ENCODE assay signal across 14 cellular contexts in the genomic region with DNA sequence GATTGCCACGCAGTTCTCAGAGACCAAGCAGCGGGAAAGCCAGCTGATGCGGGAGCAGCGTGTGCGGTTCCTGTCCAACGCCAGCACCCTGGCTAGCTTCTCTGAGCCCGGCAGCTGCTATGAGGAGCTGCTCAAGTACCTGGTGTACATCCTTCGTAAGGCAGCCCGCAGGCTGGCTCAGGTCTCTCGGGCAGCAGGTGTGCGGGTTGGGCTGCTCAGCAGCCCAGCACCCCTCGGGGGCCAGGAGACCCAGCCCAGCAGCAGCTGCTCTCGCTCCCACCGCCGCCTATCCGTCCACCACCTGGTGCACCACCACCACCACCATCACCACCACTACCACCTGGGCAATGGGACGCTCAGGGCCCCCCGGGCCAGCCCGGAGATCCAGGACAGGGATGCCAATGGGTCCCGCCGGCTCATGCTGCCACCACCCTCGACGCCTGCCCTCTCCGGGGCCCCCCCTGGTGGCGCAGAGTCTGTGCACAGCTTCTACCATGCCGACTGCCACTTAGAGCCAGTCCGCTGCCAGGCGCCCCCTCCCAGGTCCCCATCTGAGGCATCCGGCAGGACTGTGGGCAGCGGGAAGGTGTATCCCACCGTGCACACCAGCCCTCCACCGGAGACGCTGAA. TPM values are rescaled to one million over a fixed set of nuclear protein-coding genes. Genes with fewer than 3 reads are reported as not detected.
DNase-seq lines count a peak whose midpoint lies in the region; ATAC-seq and TF ChIP-seq lines count a peak whose summit lies in the region.
"Had no signal": no experiment of that assay in that cellular context is flagged by ENCODE, and none has a peak within 500 bp of the region (broad histone marks: within the 10 kb centered on the region; RNA-seq: fewer than 3 reads in every experiment).

No MANE protein-coding gene starts in this region.

- H3K27ac ChIP-seq in MM.1S (ENCODE audit: low read length) (no peak overlapping the region), OCI-LY7 (ENCODE audit: low read depth, low read length, poor library complexity, severe bottlenecking) (no peak overlapping the region), aorta (ENCODE audit: low read depth in 1 of 2, low read length in 2 of 2) (no peak overlapping the region)
- H3K27ac ChIP-seq: C4-2B, psoas muscle had no signal

- DNase-seq in Right ventricle myocardium inferior (ENCODE audit: missing footprints) (peak; percentile 56), Right ventricle myocardium superior (no peak), MM.1S (peak; percentile 19), OCI-LY7 (ENCODE audit: low spot score) (no peak), aorta (no peak), Kasumi-1 (lab: John Stamatoyannopoulos, UW) (no peak)
- DNase-seq: activated naive CD4-positive, alpha-beta T cell treated with anti-CD3 and anti-CD28 coated beads for 36 hours; effector CD8-positive, alpha-beta T cell; mammary epithelial cell; natural killer cell; NCI-H446 treated with DMSO at 0.1 percent for 48 hours; psoas muscle had no signal

- POLR2A ChIA-PET in OCI-LY7 (lab: Charles Lee), result no interaction called here

- H3F3A ChIP-seq in MM.1S (ENCODE audit: insufficient read depth, low read length), result no peaks in the 10 kb centered on the region

- intact Hi-C loops in Right ventricle myocardium inferior (cut with DNase I) (no loop called here), Right ventricle myocardium superior (cut with DNase I) (no loop called here), OCI-LY7 (cut with micrococcal nuclease; ENCODE audit: unreplicated experiment) (no loop called here), aorta (cut with DNase I) (no loop called here)

- H4K20me1 ChIP-seq in MM.1S (ENCODE audit: insufficient read depth, low read length), result no peaks in the 10 kb centered on the region
- H4K20me1 ChIP-seq in OCI-LY7 (ENCODE audit: insufficient read depth, low read length), result no peaks in the 10 kb centered on the region

- BruUV-seq in OCI-LY7 (replicated peaks; lab: Mats Ljungman, UMichigan), result no TSS peak

- no peak overlapping the region for H3K4me3 ChIP-seq in MM.1S (ENCODE audit: low read length)
- H3K4me3 ChIP-seq in OCI-LY7 (ENCODE audit: low read depth, low read length, poor library complexity, severe bottlenecking), result no peak overlapping the region
- H3K4me3 ChIP-seq in aorta (ENCODE audit: low read length in 2 of 2), result no peak overlapping the region
- H3K4me3 ChIP-seq: psoas muscle had no signal

- CTCF ChIA-PET in OCI-LY7 (lab: Charles Lee; ENCODE audit: unreplicated experiment), result no interaction called here

- H3K9me2 ChIP-seq in MM.1S (replicated peaks; ENCODE audit: insufficient read depth, low read length), result no peaks in the 10 kb centered on the region
- H3K9me2 ChIP-seq in OCI-LY7 (ENCODE audit: insufficient read depth, low read length), result no peaks in the 10 kb centered on the region

- H3K4me1 ChIP-seq in MM.1S (ENCODE audit: low read length), result no peaks in the 10 kb centered on the region
- H3K4me1 ChIP-seq in OCI-LY7 (ENCODE audit: insufficient read depth, low read length, poor library complexity, severe bottlenecking), result no peaks in the 10 kb centered on the region
- H3K4me1 ChIP-seq in aorta (ENCODE audit: control insufficient read depth in 1 of 2, insufficient read depth in 2 of 2, low read length in 2 of 2), result no peaks in the 10 kb centered on the region
- H3K4me1 ChIP-seq: psoas muscle had no signal

- H3K79me2 ChIP-seq in MM.1S (ENCODE audit: low read length) (no peaks in the 10 kb centered on the region), OCI-LY7 (ENCODE audit: insufficient read depth, low read depth, low read length) (no peaks in the 10 kb centered on the region)

- ATAC-seq in Right ventricle myocardium inferior (no peak), Right ventricle myocardium superior (ENCODE audit: poor library complexity) (no peak), aorta (ENCODE audit: low FRiP score) (peak; percentile 15), GM21576 (IDR thresholded peaks at IDR 0.05; ENCODE audit: unreplicated experiment) (no peak)
- ATAC-seq: natural killer cell, psoas muscle had no signal

- H3K36me3 ChIP-seq in MM.1S (replicated peaks; ENCODE audit: insufficient read depth, low read length) (no peaks in the 10 kb centered on the region), OCI-LY7 (ENCODE audit: insufficient read depth, low read length) (no peaks in the 10 kb centered on the region), aorta (ENCODE audit: control insufficient read depth in 1 of 2, insufficient read depth in 2 of 2, low read length in 1 of 2) (no peaks in the 10 kb centered on the region)

- H3K9me3 ChIP-seq in MM.1S (replicated peaks; ENCODE audit: insufficient read depth, low read length) (no peaks in the 10 kb centered on the region), OCI-LY7 (ENCODE audit: low read length) (no peaks in the 10 kb centered on the region), aorta (ENCODE audit: control insufficient read depth, low read length) (no peaks in the 10 kb centered on the region)
- H3K9me3 ChIP-seq: psoas muscle had no signal

- TF ChIP-seq CTCF in MM.1S (IDR thresholded peaks at IDR 0.05; ENCODE audit: low read length) (peak; percentile 39), OCI-LY7 (conservative IDR thresholded peaks at IDR 0.05; ENCODE audit: low read length) (0 out of 2 replicates have a peak, but pooled peaks have one; percentile 22)

- H3K27me3 ChIP-seq in MM.1S (replicated peaks; ENCODE audit: insufficient read depth, low read length) (peaks cover 100% of the 10 kb centered on the region), aorta (ENCODE audit: control insufficient read depth in 1 of 2, insufficient read depth in 2 of 2, low read length in 1 of 2) (no peaks in the 10 kb centered on the region)

- H3K4me2 ChIP-seq in MM.1S (ENCODE audit: low read depth, low read length) (no peak overlapping the region), OCI-LY7 (ENCODE audit: low read length) (no peak overlapping the region)

- 91 to 92% methylated on average over 33 of the region's 33 CpGs for WGBS in aorta, 2 donors

- H2AFZ ChIP-seq in MM.1S (ENCODE audit: low read length) (no peak overlapping the region), OCI-LY7 (ENCODE audit: low read length) (no peak overlapping the region)

- H3K9ac ChIP-seq in MM.1S (ENCODE audit: low read length), result no peak overlapping the region

RNA-seq across cellular contexts. Expression of a gene that starts 15.2 kb away (rescaled TPM):
- total RNA-seq in Right ventricle myocardium inferior (0.38 TPM), Right ventricle myocardium superior (0.24 TPM), OCI-LY7 (2022) (not detected in 2 replicates), aorta (1 to 10 TPM in 1 of 2 donors, under 1 TPM in 1; 0.29 to 2.8 TPM)
- not detected in 2 replicates for total RNA-seq in OCI-LY7 (2014; rRNA removed; shearing (Covaris generic))
- polyA plus RNA-seq in aorta, result not detected
- total RNA-seq: natural killer cell had no signal

RNA-seq across cellular contexts. Expression of a gene that starts 28.7 kb away (rescaled TPM):
- 60.4 TPM for total RNA-seq in Right ventricle myocardium inferior
- 58.2 TPM for total RNA-seq in Right ventricle myocardium superior
- 4.5 and 8.3 TPM in 2 replicates for total RNA-seq in OCI-LY7 (2014; rRNA removed; shearing (Covaris generic))
- 7.9 and 11.5 TPM in 2 replicates for total RNA-seq in OCI-LY7 (2022)
- 10 to 100 TPM; 27.8 to 41.9 TPM for total RNA-seq in aorta
- 10 to 100 TPM; 16.7 to 64.0 TPM for polyA plus RNA-seq in aorta

RNA-seq across cellular contexts. Expression of a gene that starts 43.2 kb away (rescaled TPM):
- 21.5 TPM for total RNA-seq in Right ventricle myocardium inferior
- 17.7 TPM for total RNA-seq in Right ventricle myocardium superior
- 0.28 TPM in 1 of 2 replicates, not detected in the other for total RNA-seq in OCI-LY7 (2014; rRNA removed; shearing (Covaris generic))
- total RNA-seq in OCI-LY7 (2022), result 0.11 TPM in 1 of 2 replicates, not detected in the other
- total RNA-seq in aorta, result not detected
- 1 to 10 TPM; 1.5 to 1.9 TPM for polyA plus RNA-seq in aorta
- total RNA-seq: activated naive CD4-positive, alpha-beta T cell treated with anti-CD3 and anti-CD28 coated beads for 36 hours; natural killer cell had no signal

RNA-seq across cellular contexts. Expression of a gene that starts 59.0 kb away (rescaled TPM):
- 0.68 TPM for total RNA-seq in Right ventricle myocardium inferior
- 0.43 TPM for total RNA-seq in Right ventricle myocardium superior
- not detected in 2 replicates for total RNA-seq in OCI-LY7 (2014; rRNA removed; shearing (Covaris generic))
- total RNA-seq in OCI-LY7 (2022), result not detected in 2 replicates
- 10 to 100 TPM; 25.7 to 54.9 TPM for total RNA-seq in aorta
- 100 to 1,000 TPM in 1 of 2 donors, 1 to 10 TPM in 1; 9.9 to 145 TPM for polyA plus RNA-seq in aorta
- total RNA-seq: activated naive CD4-positive, alpha-beta T cell treated with anti-CD3 and anti-CD28 coated beads for 36 hours had no signal

Comparison
In these comparisons a context has a peak if more than half of its experiments do, and no peak if none do; other contexts are left out.
1. DNase-seq: peak in Right ventricle myocardium inferior (single experiment) and MM.1S (single experiment); none in Right ventricle myocardium superior (single experiment), OCI-LY7 (single experiment), aorta (0 of 2) and Kasumi-1 (0 of 2).
2. RNA of a gene that starts 43.2 kb away (total RNA-seq): 21.5 TPM in Right ventricle myocardium inferior (single experiment) and 17.7 TPM in Right ventricle myocardium superior (single experiment); 0.11 to 0.28 TPM in OCI-LY7 and not detected in aorta; every median in the first group is over 10 times any median in the second.